Comparison of ENCODE assay signal across 9 cellular contexts in genomic region chr5:173781432-173781825, GRCh38.
DNase-seq lines count a peak whose midpoint lies in the region; ATAC-seq and TF ChIP-seq lines count a peak whose summit lies in the region.
"Had no signal": no experiment of that assay in that cellular context is flagged by ENCODE, and none has a peak within 500 bp of the region (broad histone marks: within the 10 kb centered on the region; RNA-seq: fewer than 3 reads in every experiment).

No MANE protein-coding gene starts in this region.

- H3K4me1 ChIP-seq in skeletal muscle satellite cell (ENCODE audit: control insufficient read depth, insufficient read depth, low read length), result peaks cover 33% of the 10 kb centered on the region

- no peak overlapping the region for H3K4me3 Mint-ChIP-seq in activated CD4-positive, alpha-beta memory T cell treated with anti-CD3 and anti-CD28 coated beads, Interleukin-2, amount 10 ng/mL, durations not matched to agents 7 days and 5 days

- peak; percentile 19 for DNase-seq in H4 (ENCODE audit: low spot score)
- no peak for DNase-seq in activated CD4-positive, alpha-beta memory T cell treated with anti-CD3 and anti-CD28 coated beads, Interleukin-2, amount 10 ng/mL, durations not matched to agents 7 days and 5 days
- DNase-seq in fibroblast of pulmonary artery (ENCODE audit: low read depth), result peak; percentile 69
- no peak for DNase-seq in activated effector memory CD4-positive, alpha-beta T cell treated with anti-CD3 and anti-CD28 coated beads, Interleukin-2, amount 50 U/mL, for 16 hours
- DNase-seq in islet precursor cell, result no peak
- DNase-seq: MM.1S had no signal

- H3K36me3 ChIP-seq in skeletal muscle satellite cell (ENCODE audit: insufficient read depth, low read length), result no peaks in the 10 kb centered on the region

- peaks cover 33% of the 10 kb centered on the region for H3K4me1 Mint-ChIP-seq in activated CD4-positive, alpha-beta memory T cell treated with anti-CD3 and anti-CD28 coated beads, Interleukin-2, amount 10 ng/mL, durations not matched to agents 7 days and 5 days

- H3K27me3 ChIP-seq in skeletal muscle satellite cell (ENCODE audit: control insufficient read depth, insufficient read depth, low read length), result no peaks in the 10 kb centered on the region

- POLR2A ChIA-PET in activated CD4-positive, alpha-beta memory T cell treated with anti-CD3 and anti-CD28 coated beads, Interleukin-2, amount 10 ng/mL, durations not matched to agents 7 days and 5 days (lab: Charles Lee), result interaction anchor here (1.3 kb wide), 1 partner anchor 39 kb away, joined by 5 read pairs; no protein-coding TSS in a partner anchor

- peak overlapping the region; percentile 52 for H3K4me2 ChIP-seq in skeletal muscle satellite cell (ENCODE audit: low read length)

- ATAC-seq in GM21576 (IDR thresholded peaks at IDR 0.05; ENCODE audit: unreplicated experiment), result no peak
- ATAC-seq in HG02840 (IDR thresholded peaks at IDR 0.05; ENCODE audit: low FRiP score, unreplicated experiment), result no peak

- peak overlapping the region; percentile 69 for H3K9ac ChIP-seq in skeletal muscle satellite cell (ENCODE audit: low read depth, low read length)

- H3K9me3 Mint-ChIP-seq in activated CD4-positive, alpha-beta memory T cell treated with anti-CD3 and anti-CD28 coated beads, Interleukin-2, amount 10 ng/mL, durations not matched to agents 7 days and 5 days, result no peaks in the 10 kb centered on the region

- H3K27ac Mint-ChIP-seq in activated CD4-positive, alpha-beta memory T cell treated with anti-CD3 and anti-CD28 coated beads, Interleukin-2, amount 10 ng/mL, durations not matched to agents 7 days and 5 days, result peak overlapping the region; percentile 77

- H3K27me3 Mint-ChIP-seq in activated CD4-positive, alpha-beta memory T cell treated with anti-CD3 and anti-CD28 coated beads, Interleukin-2, amount 10 ng/mL, durations not matched to agents 7 days and 5 days, result no peaks in the 10 kb centered on the region

- peaks cover 6% of the 10 kb centered on the region for H3K36me3 Mint-ChIP-seq in activated CD4-positive, alpha-beta memory T cell treated with anti-CD3 and anti-CD28 coated beads, Interleukin-2, amount 10 ng/mL, durations not matched to agents 7 days and 5 days (ENCODE audit: low read depth)

- CTCF ChIA-PET in activated CD4-positive, alpha-beta memory T cell treated with anti-CD3 and anti-CD28 coated beads, Interleukin-2, amount 10 ng/mL, durations not matched to agents 7 days and 5 days (lab: Charles Lee), result no interaction called here

- H3K4me3 ChIP-seq in fibroblast of pulmonary artery (replicated peaks; ENCODE audit: low read depth, low read length) (no peak overlapping the region), skeletal muscle satellite cell (ENCODE audit: low read length) (peak overlapping the region; percentile 6)

- H3K9me3 ChIP-seq in skeletal muscle satellite cell (replicated peaks; ENCODE audit: low read length), result no peaks in the 10 kb centered on the region

- no peak for TF ChIP-seq CTCF in fibroblast of pulmonary artery (IDR thresholded peaks at IDR 0.05; ENCODE audit: low read length, missing control alignments)

Comparison
In these comparisons a context has a peak if more than half of its experiments do, and no peak if none do; other contexts are left out.
1. DNase-seq: peak in H4 (single experiment) and fibroblast of pulmonary artery (single experiment); none in activated CD4-positive, alpha-beta memory T cell treated with anti-CD3 and anti-CD28 coated beads, Interleukin-2, amount 10 ng/mL, durations not matched to agents 7 days and 5 days (single experiment), activated effector memory CD4-positive, alpha-beta T cell treated with anti-CD3 and anti-CD28 coated beads, Interleukin-2, amount 50 U/mL, for 16 hours (single experiment) and islet precursor cell (single experiment).